Comparison of ENCODE assay signal across 8 cellular contexts in the genomic region with DNA sequence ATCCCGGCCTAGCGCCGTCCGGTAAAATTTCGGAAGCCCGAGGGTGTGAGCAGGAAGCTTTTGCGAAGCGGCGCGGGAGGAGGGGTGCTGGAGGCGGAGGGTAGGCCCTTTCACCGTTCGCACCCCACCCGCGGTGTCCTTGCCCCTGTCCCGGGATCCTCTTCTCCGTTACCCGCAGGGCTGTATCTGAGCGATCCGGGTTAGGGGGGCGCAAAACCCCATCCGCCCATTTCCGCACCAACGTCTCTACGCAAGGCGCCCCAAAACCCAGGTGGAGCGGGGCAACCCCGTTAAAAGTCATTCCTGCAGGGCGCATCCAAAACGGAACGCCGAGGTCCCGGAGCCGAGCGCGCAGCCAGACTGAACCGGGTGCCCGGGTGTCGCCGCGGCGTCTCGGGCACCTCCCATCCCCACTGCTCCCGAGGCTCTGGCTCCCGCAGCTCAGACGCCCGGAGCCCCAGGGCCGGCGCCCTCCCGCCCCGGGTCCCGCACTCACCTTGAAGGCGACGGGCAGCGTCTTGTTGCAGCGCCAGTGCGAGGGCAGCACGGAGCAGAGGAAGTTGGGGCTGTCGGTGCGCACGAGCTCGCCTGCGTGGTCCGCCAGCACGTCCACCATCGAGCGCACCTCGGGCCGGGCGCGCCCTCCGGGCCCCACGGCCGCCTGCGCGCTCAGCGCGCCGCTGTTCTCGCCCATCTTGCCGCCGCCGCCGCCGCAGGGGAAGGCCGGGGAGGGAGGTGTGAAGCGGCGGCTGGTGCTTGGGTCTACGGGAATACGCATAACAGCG. TPM values are rescaled to one million over a fixed set of nuclear protein-coding genes. Genes with fewer than 3 reads are reported as not detected.
DNase-seq lines count a peak whose midpoint lies in the region; ATAC-seq, FAIRE-seq and TF ChIP-seq lines count a peak whose summit lies in the region.

No MANE protein-coding gene starts in this region.

- no peak for TF ChIP-seq CTCF in PC-3 (conservative IDR thresholded peaks at IDR 0.05; ENCODE audit: low read depth, low read length)
- no peak for TF ChIP-seq CTCF in HepG2 (CRISPR knock-in tag; IDR thresholded peaks at IDR 0.05)

- DNase-seq in GM12891 (ENCODE audit: insufficient read length, low spot score) (no peak), PC-3 (peak; percentile 13), HepG2 (ENCODE audit: low spot score) (no peak), NCI-H1436 (lab: John Stamatoyannopoulos, UW) (no peak)
- DNase-seq in activated naive CD4-positive, alpha-beta T cell treated with anti-CD3 and anti-CD28 coated beads, Interleukin-2, amount 10 ng/mL, durations not matched to agents 7 days and 5 days, result peak; percentile 66

- WGBS in HepG2 (ENCODE audit: low lambda C conversion rate), result 5% methylated on average over 4 of the region's 91 CpGs

- no peaks in the 10 kb centered on the region for H3F3A ChIP-seq in PC-3 (ENCODE audit: low read length, unreplicated experiment)

- H3K4me1 ChIP-seq in PC-3 (ENCODE audit: insufficient read depth, low read length) (no peaks in the 10 kb centered on the region), HepG2 (ENCODE audit: insufficient read depth, low read length) (peaks cover 13% of the 10 kb centered on the region)

- H3K4me3 ChIP-seq in PC-3 (ENCODE audit: low read length) (peak overlapping the region; percentile 59), HepG2 (replicated peaks in 1 of 3; ENCODE audit: insufficient read depth in 1 of 3, low read depth in 2 of 3, low read length in 3 of 3) (peak overlapping the region in 1 of 3 experiments; percentile 49; a peak in 1 of 6 replicates)

- H3K79me2 ChIP-seq in PC-3 (ENCODE audit: low read length) (no peaks in the 10 kb centered on the region), HepG2 (ENCODE audit: insufficient read depth, low read length) (no peaks in the 10 kb centered on the region)

- no peak for TF ChIP-seq EP300 in HepG2 (IDR thresholded peaks at IDR 0.05; ENCODE audit: low read depth in 2 of 2, low read length in 2 of 2)
- TF ChIP-seq EP300 in HepG2 (CRISPR knock-in tag; IDR thresholded peaks at IDR 0.05; ENCODE audit: borderline replicate concordance), result no peak

- peaks cover 75% of the 10 kb centered on the region for H3K27me3 ChIP-seq in PC-3 (ENCODE audit: low read length)
- peaks cover 28 to 92% of the 10 kb centered on the region in 2 experiments for H3K27me3 ChIP-seq in HepG2 (ENCODE audit: control insufficient read depth in 1 of 2, insufficient read depth in 2 of 2, low read length in 2 of 2)

- H3K36me3 ChIP-seq in PC-3 (ENCODE audit: low read depth, low read length) (no peaks in the 10 kb centered on the region), HepG2 (replicated peaks in 1 of 2; ENCODE audit: control insufficient read depth in 1 of 2, insufficient read depth in 2 of 2, low read length in 2 of 2) (no peaks in the 10 kb centered on the region)

- in situ Hi-C loops in HepG2 (cut with HindIII; ENCODE audit: extremely low pct_ligation_motif_present, low pct_unique_long_range_greater_than_20kb), result no loop called here

- POLR2A ChIA-PET in PC-3 (lab: Charles Lee; ENCODE audit: unreplicated experiment), result no interaction called here
- POLR2A ChIA-PET in HepG2 (lab: Yijun Ruan, JAX), result no interaction called here

- H3K9me3 ChIP-seq in PC-3 (ENCODE audit: low read length) (no peaks in the 10 kb centered on the region), HepG2 (ENCODE audit: low read length) (no peaks in the 10 kb centered on the region)

- no peaks in the 10 kb centered on the region for H3K9me3 Mint-ChIP-seq in activated naive CD4-positive, alpha-beta T cell treated with anti-CD3 and anti-CD28 coated beads, Interleukin-2, amount 10 ng/mL, durations not matched to agents 7 days and 5 days
- H3K9me3 Mint-ChIP-seq in stimulated activated naive CD8-positive, alpha-beta T cell treated with anti-CD3 and anti-CD28 coated beads, Interleukin-15, Interleukin-2, amounts not matched to agents 100 ng/mL and 50 ng/mL, for 24 hours, result no peaks in the 10 kb centered on the region

- H3K27me3 Mint-ChIP-seq in activated naive CD4-positive, alpha-beta T cell treated with anti-CD3 and anti-CD28 coated beads, Interleukin-2, amount 10 ng/mL, durations not matched to agents 7 days and 5 days, result no peaks in the 10 kb centered on the region
- no peaks in the 10 kb centered on the region for H3K27me3 Mint-ChIP-seq in stimulated activated naive CD8-positive, alpha-beta T cell treated with anti-CD3 and anti-CD28 coated beads, Interleukin-15, Interleukin-2, amounts not matched to agents 100 ng/mL and 50 ng/mL, for 24 hours

- peak overlapping the region; percentile 93 for H3K27ac Mint-ChIP-seq in activated naive CD4-positive, alpha-beta T cell treated with anti-CD3 and anti-CD28 coated beads, Interleukin-2, amount 10 ng/mL, durations not matched to agents 7 days and 5 days
- H3K27ac Mint-ChIP-seq in stimulated activated naive CD8-positive, alpha-beta T cell treated with anti-CD3 and anti-CD28 coated beads, Interleukin-15, Interleukin-2, amounts not matched to agents 100 ng/mL and 50 ng/mL, for 24 hours, result peak overlapping the region; percentile 93

- TF ChIP-seq RAD21 in HepG2 (CRISPR knock-in tag; IDR thresholded peaks at IDR 0.05), result no peak

- TF ChIP-seq POLR2A in GM12891 (IDR thresholded peaks at IDR 0.05; ENCODE audit: low read depth, low read length), result peak; percentile 39; the same call in 1 of the 2 replicates
- no peak for TF ChIP-seq POLR2A in HepG2 (IDR thresholded peaks at IDR 0.05; ENCODE audit: insufficient read depth in 1 of 2, low read depth in 2 of 2, low read length in 2 of 2)

- H3K36me3 Mint-ChIP-seq in activated naive CD4-positive, alpha-beta T cell treated with anti-CD3 and anti-CD28 coated beads, Interleukin-2, amount 10 ng/mL, durations not matched to agents 7 days and 5 days, result peaks cover 65% of the 10 kb centered on the region
- H3K36me3 Mint-ChIP-seq in stimulated activated naive CD8-positive, alpha-beta T cell treated with anti-CD3 and anti-CD28 coated beads, Interleukin-15, Interleukin-2, amounts not matched to agents 100 ng/mL and 50 ng/mL, for 24 hours (ENCODE audit: low read depth), result peaks cover 72% of the 10 kb centered on the region

- peaks cover 72% of the 10 kb centered on the region for H3K4me1 Mint-ChIP-seq in activated naive CD4-positive, alpha-beta T cell treated with anti-CD3 and anti-CD28 coated beads, Interleukin-2, amount 10 ng/mL, durations not matched to agents 7 days and 5 days
- H3K4me1 Mint-ChIP-seq in stimulated activated naive CD8-positive, alpha-beta T cell treated with anti-CD3 and anti-CD28 coated beads, Interleukin-15, Interleukin-2, amounts not matched to agents 100 ng/mL and 50 ng/mL, for 24 hours (ENCODE audit: low read depth), result peaks cover 79% of the 10 kb centered on the region

- intact Hi-C loops in PC-3 (cut with micrococcal nuclease) (no loop called here), HepG2 (cut with micrococcal nuclease; ENCODE audit: unreplicated experiment) (no loop called here)

- H3K9ac ChIP-seq in PC-3 (ENCODE audit: low read length), result peak overlapping the region; percentile 15; the same call in 1 of the 2 replicates
- no peak overlapping the region for H3K9ac ChIP-seq in HepG2 (ENCODE audit: insufficient read depth, low read depth, low read length)

- peak overlapping the region; percentile 75 for H3K4me2 ChIP-seq in PC-3 (ENCODE audit: low read length)
- peak overlapping the region; percentile 28; the same call in 1 of the 2 replicates for H3K4me2 ChIP-seq in HepG2 (ENCODE audit: low read depth, low read length)

- H3K9me2 ChIP-seq in PC-3 (replicated peaks; ENCODE audit: low read length), result no peaks in the 10 kb centered on the region

- no peaks in the 10 kb centered on the region for H4K20me1 ChIP-seq in PC-3 (ENCODE audit: low read length)
- no peaks in the 10 kb centered on the region for H4K20me1 ChIP-seq in HepG2 (ENCODE audit: insufficient read depth, low read length)

- CTCF ChIA-PET in PC-3 (lab: Charles Lee), result no interaction called here
- CTCF ChIA-PET in activated naive CD4-positive, alpha-beta T cell treated with anti-CD3 and anti-CD28 coated beads, Interleukin-2, amount 10 ng/mL, durations not matched to agents 7 days and 5 days (lab: Charles Lee), result interaction anchor here (0.8 to 11.0 kb wide), 3 partner anchors 53 to 106 kb away, joined by 3 to 114 read pairs (median 3); no protein-coding TSS in a partner anchor
- CTCF ChIA-PET in HepG2 (lab: Yijun Ruan, JAX; ENCODE audit: low intra/inter-chr PET ratio, low total read pairs), result no interaction called here

- BruUV-seq in PC-3 (replicated peaks; lab: Mats Ljungman, UMichigan) (no TSS peak), HepG2 (replicated peaks; lab: Mats Ljungman, UMichigan) (no TSS peak)

- FAIRE-seq in GM12891 (lab: Jason Lieb, UNC) (peak; percentile 16), HepG2 (lab: Jason Lieb, UNC) (no peak)

- peak overlapping the region; percentile 93 for H3K4me3 Mint-ChIP-seq in activated naive CD4-positive, alpha-beta T cell treated with anti-CD3 and anti-CD28 coated beads, Interleukin-2, amount 10 ng/mL, durations not matched to agents 7 days and 5 days
- peak overlapping the region; percentile 89 for H3K4me3 Mint-ChIP-seq in stimulated activated naive CD8-positive, alpha-beta T cell treated with anti-CD3 and anti-CD28 coated beads, Interleukin-15, Interleukin-2, amounts not matched to agents 100 ng/mL and 50 ng/mL, for 24 hours

- ATAC-seq in HG02678 (IDR thresholded peaks at IDR 0.05; ENCODE audit: unreplicated experiment) (peak; percentile 15), PC-3 (no peak), HepG2 (no peak), GM18873 (IDR thresholded peaks at IDR 0.05; ENCODE audit: low FRiP score, unreplicated experiment) (no peak)

- H2AFZ ChIP-seq in PC-3 (ENCODE audit: low read length), result peak overlapping the region; percentile 54; the same call in 1 of the 2 replicates
- no peak overlapping the region for H2AFZ ChIP-seq in HepG2 (ENCODE audit: low read length)

- no peak overlapping the region for H3K27ac ChIP-seq in PC-3 (ENCODE audit: low read length)
- H3K27ac ChIP-seq in HepG2 (ENCODE audit: extremely low read length, insufficient read depth, low read length), result no peak overlapping the region

RNA-seq across cellular contexts. Expression of gene RUNX3, which starts 0.8 kb away (rescaled TPM):
- polyA plus RNA-seq in GM12891 (2012; ENCODE audit: low read depth, missing spikeins), result 82.2 TPM
- total RNA-seq in PC-3 (2014; rRNA removed) (2.8 and 3.7 TPM in 2 replicates), HepG2 (2016; rRNA removed; fragmentation: Illumina TruSeq; extraction: Trizol) (0.04 TPM in 1 of 2 replicates, not detected in the other)
- not detected in 2 replicates for total RNA-seq in HepG2 (2016; cell fraction: cytosol; rRNA removed; fragmentation: Illumina TruSeq; extraction: Trizol; ENCODE audit: low read depth)
- 0.04 and 0.06 TPM in 2 replicates for total RNA-seq in HepG2 (2016; cell fraction: insoluble cytoplasmic fraction; rRNA removed; fragmentation: Illumina TruSeq; extraction: Trizol)
- 0.07 TPM in 1 of 2 replicates, not detected in the other for total RNA-seq in HepG2 (2016; cell fraction: membrane; rRNA removed; fragmentation: Illumina TruSeq; extraction: Trizol)
- not detected in 2 replicates for total RNA-seq in HepG2 (2016; cell fraction: nucleus; rRNA removed; fragmentation: Illumina TruSeq; extraction: Trizol)
- 0.17 and 0.22 TPM in 2 replicates for polyA plus RNA-seq in HepG2 (2011; rRNA removed)
- 0.12 and 0.21 TPM in 2 replicates for polyA plus RNA-seq in HepG2 (2011; cell fraction: cytosol; rRNA removed)
- polyA plus RNA-seq in HepG2 (2011; cell fraction: nucleus; rRNA removed), result 0.26 and 0.35 TPM in 2 replicates
- polyA plus RNA-seq in HepG2 (2012), result 0.67 and 0.68 TPM in 2 replicates
- polyA plus RNA-seq in HepG2 (2016; cell fraction: cytosol; fragmentation: Illumina TruSeq; extraction: Trizol; ENCODE audit: low read depth), result 0.07 TPM in 1 of 2 replicates, not detected in the other
- polyA plus RNA-seq in HepG2 (2016; cell fraction: insoluble cytoplasmic fraction; fragmentation: Illumina TruSeq; extraction: Trizol; ENCODE audit: low read depth), result 0.05 and 0.15 TPM in 2 replicates
- 0.09 and 0.14 TPM in 2 replicates for polyA plus RNA-seq in HepG2 (2016; cell fraction: membrane; fragmentation: Illumina TruSeq; extraction: Trizol; ENCODE audit: low read depth)
- polyA plus RNA-seq in HepG2 (2016; cell fraction: nucleus; fragmentation: Illumina TruSeq; extraction: Trizol; ENCODE audit: insufficient read depth, low read depth), result 0.19 TPM in 1 of 2 replicates, not detected in the other
- polyA minus RNA-seq in HepG2 (2011; rRNA and poly(A)+ RNA removed; ENCODE audit: low replicate concordance), result 0.74 TPM in 1 of 2 replicates, not detected in the other
- 0.18 and 0.89 TPM in 2 replicates for polyA minus RNA-seq in HepG2 (2011; cell fraction: cytosol; rRNA and poly(A)+ RNA removed)
- polyA minus RNA-seq in HepG2 (2011; cell fraction: nucleus; rRNA and poly(A)+ RNA removed), result 0.12 TPM in 1 of 2 replicates, not detected in the other

Comparison
In these comparisons a context has a peak if more than half of its experiments do, and no peak if none do; other contexts are left out.
1. DNase-seq: peak in PC-3 (single experiment) and activated naive CD4-positive, alpha-beta T cell treated with anti-CD3 and anti-CD28 coated beads, Interleukin-2, amount 10 ng/mL, durations not matched to agents 7 days and 5 days (single experiment); none in GM12891 (single experiment), HepG2 (single experiment) and NCI-H1436 (single experiment).